8 cellular contexts compared by ENCODE assay signal in the genomic region with DNA sequence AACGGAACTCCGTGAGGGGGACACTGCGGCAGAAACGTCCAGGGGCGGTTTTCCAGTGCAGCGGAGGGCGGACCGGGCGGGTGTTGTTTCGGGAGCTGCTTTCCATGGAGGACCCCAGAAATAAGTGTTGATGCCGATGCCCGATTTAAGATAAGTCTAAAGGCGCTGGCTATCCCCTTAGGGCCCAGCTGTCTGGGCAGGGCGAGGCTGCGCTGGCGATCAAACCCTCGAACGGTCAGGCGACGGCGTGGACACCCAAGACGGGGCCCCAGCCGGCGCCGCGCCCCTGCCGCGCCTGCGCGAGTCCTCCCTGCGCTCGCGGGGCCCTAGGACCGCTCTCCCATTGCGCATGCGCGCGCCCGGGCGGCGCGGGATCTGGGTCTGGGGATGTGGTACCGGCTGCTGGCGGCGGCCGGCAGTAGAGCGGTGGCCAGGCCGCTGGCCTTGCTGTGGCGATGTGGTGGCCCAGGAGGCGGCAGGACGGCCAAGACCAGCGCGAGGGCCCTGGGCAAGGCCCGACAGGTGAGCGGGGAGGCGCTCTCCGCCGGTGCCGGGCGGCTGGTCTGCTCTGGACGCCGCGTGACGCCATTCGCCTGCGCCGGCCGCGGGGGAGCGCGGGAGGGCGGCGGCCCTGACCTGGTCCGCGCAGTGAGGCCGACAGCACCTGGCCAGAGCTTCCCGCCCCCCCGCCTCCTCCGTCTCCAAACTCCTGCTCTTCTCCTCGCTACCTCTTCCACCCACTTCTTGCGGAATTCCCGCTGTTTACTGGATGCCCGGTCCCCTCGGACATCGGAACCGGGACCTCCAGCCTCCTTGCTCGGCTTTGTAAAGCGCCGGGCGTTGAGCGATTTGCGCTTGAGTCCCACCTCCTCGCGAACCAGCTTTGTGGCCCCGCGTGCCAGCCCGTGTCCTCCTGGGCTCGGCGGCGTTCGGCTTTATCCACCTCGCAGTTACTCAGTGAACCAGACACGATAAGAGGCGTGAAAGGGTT. TPM values are rescaled to one million over a fixed set of nuclear protein-coding genes. Genes with fewer than 3 reads are reported as not detected.
DNase-seq lines count a peak whose midpoint lies in the region; ATAC-seq, FAIRE-seq and TF ChIP-seq lines count a peak whose summit lies in the region.

No MANE protein-coding gene starts in this region.

- H3K4me3 Mint-ChIP-seq in IgD-negative memory B cell (peak overlapping the region; percentile 95 to 100 (median 98)), natural killer cell (peak overlapping the region; percentile 98)
- H3K4me3 Mint-ChIP-seq in activated T-helper 1 cell treated with anti-CD3 and anti-CD28 coated beads, Interleukin-12 subunit alpha, Interleukin-12 subunit beta, Interleukin-2, Interleukin-4 antibody, amounts not matched to agents 30 ng/mL and 10 ng/mL and 1 ng/mL, durations not matched to agents 14 hours and 24 hours and 36 hours: peak overlapping the region; percentile 99
- peak overlapping the region; percentile 92 to 99 for H3K4me3 Mint-ChIP-seq in stimulated activated naive B cell treated with anti-CD40 and anti-IgM and Interleukin-4, amounts not matched to agents 10 μg/mL and 1 μg/mL and 100 μg/mL, for 72 hours

- intact Hi-C loops in activated T-helper 1 cell treated with anti-CD3 and anti-CD28 coated beads, Interleukin-12 subunit alpha, Interleukin-12 subunit beta, Interleukin-2, Interleukin-4 antibody, amounts not matched to agents 30 ng/mL and 10 ng/mL and 1 ng/mL, durations not matched to agents 14 hours and 24 hours and 36 hours (cut with micrococcal nuclease): loop anchor here (1.0 to 2.0 kb wide), 3 partner anchors 22 to 105 kb away; a partner anchor contains a TSS
- intact Hi-C loops in natural killer cell (cut with micrococcal nuclease): no loop called here

- no peak for TF ChIP-seq CTCF in fibroblast of mammary gland (conservative IDR thresholded peaks at IDR 0.05; ENCODE audit: control insufficient read depth, insufficient read depth, low read depth, low read length)
- no peak for TF ChIP-seq CTCF in natural killer cell (IDR thresholded peaks at IDR 0.05)

- peak overlapping the region; percentile 79 for H3K4me3 ChIP-seq in fibroblast of mammary gland (ENCODE audit: control insufficient read depth, low read depth, low read length)

- peaks cover 16 to 21% (median 20%) of the 10 kb centered on the region in 3 donors for H3K4me1 Mint-ChIP-seq in IgD-negative memory B cell
- peaks cover 29% of the 10 kb centered on the region for H3K4me1 Mint-ChIP-seq in activated T-helper 1 cell treated with anti-CD3 and anti-CD28 coated beads, Interleukin-12 subunit alpha, Interleukin-12 subunit beta, Interleukin-2, Interleukin-4 antibody, amounts not matched to agents 30 ng/mL and 10 ng/mL and 1 ng/mL, durations not matched to agents 14 hours and 24 hours and 36 hours (ENCODE audit: low read depth)
- H3K4me1 Mint-ChIP-seq in natural killer cell: peaks cover 9 to 22% of the 10 kb centered on the region in 2 donors
- peaks cover 27 to 49% of the 10 kb centered on the region in 2 donors for H3K4me1 Mint-ChIP-seq in stimulated activated naive B cell treated with anti-CD40 and anti-IgM and Interleukin-4, amounts not matched to agents 10 μg/mL and 1 μg/mL and 100 μg/mL, for 72 hours

- H3K9me3 Mint-ChIP-seq in IgD-negative memory B cell: no peaks in the 10 kb centered on the region
- peaks cover 5% of the 10 kb centered on the region for H3K9me3 Mint-ChIP-seq in activated T-helper 1 cell treated with anti-CD3 and anti-CD28 coated beads, Interleukin-12 subunit alpha, Interleukin-12 subunit beta, Interleukin-2, Interleukin-4 antibody, amounts not matched to agents 30 ng/mL and 10 ng/mL and 1 ng/mL, durations not matched to agents 14 hours and 24 hours and 36 hours
- no peaks in the 10 kb centered on the region for H3K9me3 Mint-ChIP-seq in natural killer cell
- H3K9me3 Mint-ChIP-seq in stimulated activated naive B cell treated with anti-CD40 and anti-IgM and Interleukin-4, amounts not matched to agents 10 μg/mL and 1 μg/mL and 100 μg/mL, for 72 hours: peaks cover 0 to 3% of the 10 kb centered on the region in 2 donors

- H3K27ac Mint-ChIP-seq in IgD-negative memory B cell: peak overlapping the region; percentile 92 to 100 (median 97)
- peak overlapping the region; percentile 94 for H3K27ac Mint-ChIP-seq in activated T-helper 1 cell treated with anti-CD3 and anti-CD28 coated beads, Interleukin-12 subunit alpha, Interleukin-12 subunit beta, Interleukin-2, Interleukin-4 antibody, amounts not matched to agents 30 ng/mL and 10 ng/mL and 1 ng/mL, durations not matched to agents 14 hours and 24 hours and 36 hours
- peak overlapping the region; percentile 95 to 96 for H3K27ac Mint-ChIP-seq in natural killer cell
- peak overlapping the region; percentile 96 for H3K27ac Mint-ChIP-seq in stimulated activated naive B cell treated with anti-CD40 and anti-IgM and Interleukin-4, amounts not matched to agents 10 μg/mL and 1 μg/mL and 100 μg/mL, for 72 hours

- DNase-seq in DMS53 (lab: John Stamatoyannopoulos, UW) (peak; percentile 91), RCC 7860 (ENCODE audit: low spot score) (peak; percentile 74), fibroblast of mammary gland (ENCODE audit: low read depth) (peak; percentile 87), natural killer cell (peak; percentile 92)
- peak; percentile 92 for DNase-seq in activated T-helper 1 cell treated with anti-CD3 and anti-CD28 coated beads, Interleukin-12 subunit alpha, Interleukin-12 subunit beta, Interleukin-2, Interleukin-4 antibody, amounts not matched to agents 30 ng/mL and 10 ng/mL and 1 ng/mL, durations not matched to agents 14 hours and 24 hours and 36 hours (ENCODE audit: low spot score)
- peak; percentile 87 for DNase-seq in stimulated activated naive B cell treated with anti-CD40 and anti-IgM and Interleukin-4, amounts not matched to agents 10 μg/mL and 1 μg/mL and 100 μg/mL, for 72 hours

- ATAC-seq in GM21529 (IDR thresholded peaks at IDR 0.05; ENCODE audit: unreplicated experiment): peak; percentile 69
- ATAC-seq in natural killer cell: peak; percentile 94 to 96 (median 95)
- ATAC-seq in stimulated activated naive B cell treated with anti-CD40 and anti-IgM and Interleukin-4, amounts not matched to agents 10 μg/mL and 1 μg/mL and 100 μg/mL, for 72 hours (replicated peaks): peak; percentile 91

- H3K36me3 Mint-ChIP-seq in IgD-negative memory B cell (peaks cover 6% of the 10 kb centered on the region), natural killer cell (no peaks in the 10 kb centered on the region)
- peaks cover 14% of the 10 kb centered on the region for H3K36me3 Mint-ChIP-seq in activated T-helper 1 cell treated with anti-CD3 and anti-CD28 coated beads, Interleukin-12 subunit alpha, Interleukin-12 subunit beta, Interleukin-2, Interleukin-4 antibody, amounts not matched to agents 30 ng/mL and 10 ng/mL and 1 ng/mL, durations not matched to agents 14 hours and 24 hours and 36 hours (ENCODE audit: low read depth)
- H3K36me3 Mint-ChIP-seq in stimulated activated naive B cell treated with anti-CD40 and anti-IgM and Interleukin-4, amounts not matched to agents 10 μg/mL and 1 μg/mL and 100 μg/mL, for 72 hours: peaks cover 14 to 39% of the 10 kb centered on the region in 2 donors

- H3K27me3 Mint-ChIP-seq in IgD-negative memory B cell: no peaks in the 10 kb centered on the region
- peaks cover 2% of the 10 kb centered on the region for H3K27me3 Mint-ChIP-seq in activated T-helper 1 cell treated with anti-CD3 and anti-CD28 coated beads, Interleukin-12 subunit alpha, Interleukin-12 subunit beta, Interleukin-2, Interleukin-4 antibody, amounts not matched to agents 30 ng/mL and 10 ng/mL and 1 ng/mL, durations not matched to agents 14 hours and 24 hours and 36 hours (ENCODE audit: insufficient read depth)
- no peaks in the 10 kb centered on the region for H3K27me3 Mint-ChIP-seq in natural killer cell (ENCODE audit: low read depth in 2 of 2)
- no peaks in the 10 kb centered on the region for H3K27me3 Mint-ChIP-seq in stimulated activated naive B cell treated with anti-CD40 and anti-IgM and Interleukin-4, amounts not matched to agents 10 μg/mL and 1 μg/mL and 100 μg/mL, for 72 hours

- FAIRE-seq in RCC 7860 (lab: Jason Lieb, UNC): no peak

RNA-seq across cellular contexts. Expression of a gene that starts 24.0 kb away (rescaled TPM):
- 67.5 TPM for polyA plus RNA-seq in IgD-negative memory B cell
- total RNA-seq in activated T-helper 1 cell treated with anti-CD3 and anti-CD28 coated beads, Interleukin-12 subunit alpha, Interleukin-12 subunit beta, Interleukin-2, Interleukin-4 antibody, amounts not matched to agents 30 ng/mL and 10 ng/mL and 1 ng/mL, durations not matched to agents 14 hours and 24 hours and 36 hours: 42.5 and 43.9 TPM in 2 replicates
- total RNA-seq in natural killer cell: 10 to 100 TPM; 43.0 to 60.3 (median 50.1) TPM

RNA-seq across cellular contexts. Expression of a gene that starts 46.7 kb away (rescaled TPM):
- polyA plus RNA-seq in IgD-negative memory B cell: 9.4 TPM
- total RNA-seq in activated T-helper 1 cell treated with anti-CD3 and anti-CD28 coated beads, Interleukin-12 subunit alpha, Interleukin-12 subunit beta, Interleukin-2, Interleukin-4 antibody, amounts not matched to agents 30 ng/mL and 10 ng/mL and 1 ng/mL, durations not matched to agents 14 hours and 24 hours and 36 hours: 0.18 TPM in 1 of 2 replicates, not detected in the other
- total RNA-seq in natural killer cell: under 1 TPM in 1 of 3 donors, not detected in 2; 0.20 TPM

RNA-seq across cellular contexts. Expression of a gene that starts 49.4 kb away (rescaled TPM):
- polyA plus RNA-seq in IgD-negative memory B cell: 1.1 TPM
- 2.0 and 2.6 TPM in 2 replicates for total RNA-seq in activated T-helper 1 cell treated with anti-CD3 and anti-CD28 coated beads, Interleukin-12 subunit alpha, Interleukin-12 subunit beta, Interleukin-2, Interleukin-4 antibody, amounts not matched to agents 30 ng/mL and 10 ng/mL and 1 ng/mL, durations not matched to agents 14 hours and 24 hours and 36 hours
- total RNA-seq in natural killer cell: 1 to 10 TPM; 1.1 to 1.3 (median 1.2) TPM

RNA-seq across cellular contexts. Expression of a gene that starts 53.9 kb away (rescaled TPM):
- polyA plus RNA-seq in IgD-negative memory B cell: 0.93 TPM
- 5.5 and 5.6 TPM in 2 replicates for total RNA-seq in activated T-helper 1 cell treated with anti-CD3 and anti-CD28 coated beads, Interleukin-12 subunit alpha, Interleukin-12 subunit beta, Interleukin-2, Interleukin-4 antibody, amounts not matched to agents 30 ng/mL and 10 ng/mL and 1 ng/mL, durations not matched to agents 14 hours and 24 hours and 36 hours
- 10 to 100 TPM; 12.3 to 22.2 (median 13.7) TPM for total RNA-seq in natural killer cell

Comparison
In these comparisons a context has a peak if more than half of its experiments do, and no peak if none do; other contexts are left out.
1. Peak in every context shown above with its lines: DNase-seq, ATAC-seq and H3K4me3 ChIP-seq.